In the genomic region with DNA sequence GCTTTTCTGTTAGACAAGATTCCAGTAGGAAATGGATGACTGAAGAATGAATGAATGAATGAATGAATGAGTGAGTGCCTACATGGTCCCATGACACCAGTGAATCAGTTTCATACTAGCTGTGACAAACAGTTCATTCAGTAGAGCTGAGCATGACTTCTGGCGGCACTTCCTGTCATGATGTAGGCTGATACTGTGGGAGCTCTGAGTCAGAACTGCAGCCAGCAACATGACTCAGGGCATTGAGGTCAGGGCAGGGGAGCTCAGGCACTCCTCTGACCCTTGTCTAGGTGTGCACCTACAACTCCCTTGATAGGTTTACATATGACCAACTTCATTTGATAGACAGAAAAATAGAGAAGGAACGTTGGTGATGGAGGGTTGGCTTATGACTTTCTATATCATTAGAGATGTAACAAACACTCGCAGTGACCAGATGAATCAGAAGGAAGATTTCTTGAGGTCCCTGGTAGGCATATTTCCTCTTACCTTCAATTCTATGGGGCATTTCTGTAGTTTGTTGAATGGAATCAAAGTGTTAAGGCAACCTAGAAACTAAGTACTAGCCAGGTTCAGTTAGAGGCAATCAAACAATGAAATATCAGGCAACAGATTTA, we compare ENCODE assay signal across 9 cellular contexts.
DNase-seq lines count a peak whose midpoint lies in the region; ATAC-seq, FAIRE-seq and TF ChIP-seq lines count a peak whose summit lies in the region.
"Had no signal": no experiment of that assay in that cellular context is flagged by ENCODE, and none has a peak within 500 bp of the region (broad histone marks: within the 10 kb centered on the region; RNA-seq: fewer than 3 reads in every experiment).

No MANE protein-coding gene starts in this region.

- no peaks in the 10 kb centered on the region for H4K20me1 ChIP-seq in HepG2 (ENCODE audit: insufficient read depth, low read length)

- in situ Hi-C loops in SK-MEL-5 (cut with HindIII; ENCODE audit: low pct_unique_long_range_greater_than_20kb, low sequenced_read_pairs) = no loop called here
- in situ Hi-C loops in HepG2 (cut with HindIII; ENCODE audit: extremely low pct_ligation_motif_present, low pct_unique_long_range_greater_than_20kb) = loop anchor here (10.0 kb wide), 1 partner anchor 617 kb away; no protein-coding TSS in a partner anchor

- CTCF ChIA-PET in HepG2 (lab: Yijun Ruan, JAX; ENCODE audit: low intra/inter-chr PET ratio, low total read pairs) = no interaction called here

- BruUV-seq in HepG2 (replicated peaks; lab: Mats Ljungman, UMichigan) = no TSS peak

- POLR2A ChIA-PET in HepG2 (lab: Yijun Ruan, JAX) = interaction anchor here (1.0 to 1.3 kb wide), 3 partner anchors 11 to 139 kb away, joined by 3 to 7 read pairs (median 6); partner anchors contain the start of gene ARHGAP5

- ATAC-seq in HG03064 (IDR thresholded peaks at IDR 0.05; ENCODE audit: low read depth, unreplicated experiment) (peak; percentile 100), HepG2 (peak; percentile 88)

- TF ChIP-seq POLR2A in HepG2 (IDR thresholded peaks at IDR 0.05; ENCODE audit: insufficient read depth in 1 of 2, low read depth in 2 of 2, low read length in 2 of 2) = no peak

- no peak overlapping the region for H3K27ac ChIP-seq in HepG2 (ENCODE audit: extremely low read length, insufficient read depth, low read length)
- H3K27ac ChIP-seq: dorsolateral prefrontal cortex had no signal

- no peaks in the 10 kb centered on the region for H3K9me3 ChIP-seq in adipocyte (ENCODE audit: control insufficient read depth, low read length)
- no peaks in the 10 kb centered on the region for H3K9me3 ChIP-seq in HepG2 (ENCODE audit: low read length)

- peak; percentile 33 to 84; a peak in 1 of 4 replicates for TF ChIP-seq EP300 in HepG2 (IDR thresholded peaks at IDR 0.05; ENCODE audit: low read depth in 2 of 2, low read length in 2 of 2)
- peak; percentile 88 for TF ChIP-seq EP300 in HepG2 (CRISPR knock-in tag; IDR thresholded peaks at IDR 0.05; ENCODE audit: borderline replicate concordance)

- peak; percentile 30 for FAIRE-seq in HepG2 (lab: Jason Lieb, UNC)

- H3K36me3 ChIP-seq in adipocyte (ENCODE audit: control insufficient read depth, insufficient read depth, low read length, severe bottlenecking) (no peaks in the 10 kb centered on the region), HepG2 (replicated peaks in 1 of 2; ENCODE audit: control insufficient read depth in 1 of 2, insufficient read depth in 2 of 2, low read length in 2 of 2) (no peaks in the 10 kb centered on the region)

- H3K27ac Mint-ChIP-seq in glutamatergic neuron (ENCODE audit: unreplicated experiment) = no peak overlapping the region

- no peak overlapping the region for H3K4me2 ChIP-seq in HepG2 (ENCODE audit: low read depth, low read length)

- no peak overlapping the region for H2AFZ ChIP-seq in HepG2 (ENCODE audit: low read length)

- H3K4me3 Mint-ChIP-seq in glutamatergic neuron (ENCODE audit: unreplicated experiment) = no peak overlapping the region

- peaks cover 2% of the 10 kb centered on the region for H3K9me3 Mint-ChIP-seq in glutamatergic neuron (ENCODE audit: unreplicated experiment)

- 36% methylated on average over 3 of the region's 3 CpGs for WGBS in HepG2 (ENCODE audit: low lambda C conversion rate)

- intact Hi-C loops in HepG2 (cut with micrococcal nuclease; ENCODE audit: unreplicated experiment) = no loop called here

- H3K9ac ChIP-seq in adipocyte (ENCODE audit: low read length) (no peak overlapping the region), HepG2 (ENCODE audit: insufficient read depth, low read depth, low read length) (no peak overlapping the region)

- no peaks in the 10 kb centered on the region for H3K79me2 ChIP-seq in HepG2 (ENCODE audit: insufficient read depth, low read length)

- TF ChIP-seq CTCF in HepG2 (CRISPR knock-in tag; IDR thresholded peaks at IDR 0.05) (no peak), glutamatergic neuron (IDR thresholded peaks at IDR 0.05; ENCODE audit: partially characterized antibody, unreplicated experiment) (no peak)

- no peak for TF ChIP-seq RAD21 in HepG2 (CRISPR knock-in tag; IDR thresholded peaks at IDR 0.05)

- H3K27me3 Mint-ChIP-seq in glutamatergic neuron (ENCODE audit: unreplicated experiment) = peaks cover 2% of the 10 kb centered on the region

- H3K4me3 ChIP-seq in adipocyte (ENCODE audit: low read length) (no peak overlapping the region), HepG2 (replicated peaks in 1 of 3; ENCODE audit: insufficient read depth in 1 of 3, low read depth in 2 of 3, low read length in 3 of 3) (no peak overlapping the region)
- H3K4me3 ChIP-seq: dorsolateral prefrontal cortex had no signal

- H3K36me3 Mint-ChIP-seq in glutamatergic neuron (ENCODE audit: unreplicated experiment) = no peaks in the 10 kb centered on the region

- H3K4me1 ChIP-seq in adipocyte (ENCODE audit: control insufficient read depth, insufficient read depth, low read length) (peaks cover 5% of the 10 kb centered on the region), HepG2 (ENCODE audit: insufficient read depth, low read length) (peaks cover 59% of the 10 kb centered on the region)

- H3K27me3 ChIP-seq in adipocyte (replicated peaks; ENCODE audit: control insufficient read depth, insufficient read depth, low read length) = no peaks in the 10 kb centered on the region
- H3K27me3 ChIP-seq in HepG2 (ENCODE audit: control insufficient read depth in 1 of 2, insufficient read depth in 2 of 2, low read length in 2 of 2) = no peaks in the 10 kb centered on the region
- H3K27me3 ChIP-seq: dorsolateral prefrontal cortex had no signal

- DNase-seq in NCI-H82 (lab: John Stamatoyannopoulos, UW) = peak; percentile 7
- DNase-seq in NCI-H82 treated with DMSO at 0.1 percent for 48 hours (lab: John Stamatoyannopoulos, UW; ENCODE audit: unreplicated experiment) = no peak
- peak; percentile 99 for DNase-seq in SK-MEL-5 (ENCODE audit: low read depth, low spot score)
- peak; percentile 49 for DNase-seq in adipocyte (ENCODE audit: low read depth)
- peak; percentile 98 for DNase-seq in HepG2 (ENCODE audit: low spot score)
- DNase-seq in stimulated activated CD8-positive, alpha-beta memory T cell treated with anti-CD3 and anti-CD28 coated beads, Interleukin-7, amount 100 ng/mL, for 48 hours (ENCODE audit: extremely low read depth in 1 of 2, low read depth in 1 of 2) = peak; percentile 54 to 79
- DNase-seq in glutamatergic neuron = no peak

- H3K4me1 Mint-ChIP-seq in glutamatergic neuron (ENCODE audit: low read depth, unreplicated experiment) = peaks cover 39% of the 10 kb centered on the region

TF ChIP-seq in HepG2, 621 proteins besides CTCF, POLR2A, EP300 and RAD21 (continues in another document):
- TF ChIP-seq ARNT (IDR thresholded peaks at IDR 0.05) = no peak
- no peak for TF ChIP-seq DBP (CRISPR knock-in tag; IDR thresholded peaks at IDR 0.05; ENCODE audit: not compliant biosample characterization)
- no peak for TF ChIP-seq ZNF329 (CRISPR knock-in tag; IDR thresholded peaks at IDR 0.05; ENCODE audit: low read depth)
- TF ChIP-seq ZNF550 (CRISPR knock-in tag; IDR thresholded peaks at IDR 0.05; ENCODE audit: borderline replicate concordance) = no peak
- no peak for TF ChIP-seq ATRX (CRISPR knock-in tag; IDR thresholded peaks at IDR 0.05; ENCODE audit: borderline replicate concordance)
- TF ChIP-seq, protein P1, sequence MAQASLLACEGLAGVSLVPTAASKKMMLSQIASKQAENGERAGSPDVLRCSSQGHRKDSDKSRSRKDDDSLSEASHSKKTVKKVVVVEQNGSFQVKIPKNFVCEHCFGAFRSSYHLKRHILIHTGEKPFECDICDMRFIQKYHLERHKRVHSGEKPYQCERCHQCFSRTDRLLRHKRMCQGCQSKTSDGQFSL (CRISPR knock-in tag; IDR thresholded peaks at IDR 0.05) = no peak
- no peak for TF ChIP-seq ASH2L (IDR thresholded peaks at IDR 0.05; ENCODE audit: insufficient read length, low read depth, low read length)
- TF ChIP-seq ZNF619 (CRISPR knock-in tag; IDR thresholded peaks at IDR 0.05) = no peak
- TF ChIP-seq SRSF4 (IDR thresholded peaks at IDR 0.05; ENCODE audit: low read depth, low read length, poor library complexity, severe bottlenecking) = no peak
- no peak for TF ChIP-seq BCL6 (CRISPR knock-in tag; IDR thresholded peaks at IDR 0.05)
- TF ChIP-seq ZNF709 (CRISPR knock-in tag; IDR thresholded peaks at IDR 0.05) = no peak
- TF ChIP-seq RBM22 (optimal IDR thresholded peaks at IDR 0.05; ENCODE audit: low read length) = no peak
- no peak for TF ChIP-seq DDIT3 (CRISPR knock-in tag; IDR thresholded peaks at IDR 0.05)
- peak; percentile 25; the same call in 1 of the 2 replicates for TF ChIP-seq ZNF670 (CRISPR knock-in tag; IDR thresholded peaks at IDR 0.05; ENCODE audit: borderline replicate concordance)
- TF ChIP-seq MLLT10 (CRISPR knock-in tag; IDR thresholded peaks at IDR 0.05) = no peak
- TF ChIP-seq, protein P2, sequence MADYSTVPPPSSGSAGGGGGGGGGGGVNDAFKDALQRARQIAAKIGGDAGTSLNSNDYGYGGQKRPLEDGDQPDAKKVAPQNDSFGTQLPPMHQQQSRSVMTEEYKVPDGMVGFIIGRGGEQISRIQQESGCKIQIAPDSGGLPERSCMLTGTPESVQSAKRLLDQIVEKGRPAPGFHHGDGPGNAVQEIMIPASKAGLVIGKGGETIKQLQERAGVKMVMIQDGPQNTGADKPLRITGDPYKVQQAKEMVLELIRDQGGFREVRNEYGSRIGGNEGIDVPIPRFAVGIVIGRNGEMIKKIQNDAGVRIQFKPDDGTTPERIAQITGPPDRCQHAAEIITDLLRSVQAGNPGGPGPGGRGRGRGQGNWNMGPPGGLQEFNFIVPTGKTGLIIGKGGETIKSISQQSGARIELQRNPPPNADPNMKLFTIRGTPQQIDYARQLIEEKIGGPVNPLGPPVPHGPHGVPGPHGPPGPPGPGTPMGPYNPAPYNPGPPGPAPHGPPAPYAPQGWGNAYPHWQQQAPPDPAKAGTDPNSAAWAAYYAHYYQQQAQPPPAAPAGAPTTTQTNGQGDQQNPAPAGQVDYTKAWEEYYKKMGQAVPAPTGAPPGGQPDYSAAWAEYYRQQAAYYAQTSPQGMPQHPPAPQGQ (CRISPR knock-in tag; IDR thresholded peaks at IDR 0.05; ENCODE audit: borderline replicate concordance) = no peak
- TF ChIP-seq RBFOX2 (IDR thresholded peaks at IDR 0.05; ENCODE audit: low read depth, low read length) = no peak
- TF ChIP-seq MAFK (conservative IDR thresholded peaks at IDR 0.05 in 1 of 2, IDR thresholded peaks at IDR 0.05 in 1 of 2; ENCODE audit: low read length in 2 of 2) = peak; percentile 69 to 86

Comparison
In these comparisons a context has a peak if more than half of its experiments do, and no peak if none do; other contexts are left out.
1. DNase-seq: peak in NCI-H82 (single experiment), SK-MEL-5 (single experiment), adipocyte (single experiment), HepG2 (single experiment) and stimulated activated CD8-positive, alpha-beta memory T cell treated with anti-CD3 and anti-CD28 coated beads, Interleukin-7, amount 100 ng/mL, for 48 hours (2 of 2); none in NCI-H82 treated with DMSO at 0.1 percent for 48 hours (single experiment) and glutamatergic neuron (single experiment).